In genomic region chr1:21599402-21599801, GRCh38 we compare ENCODE assay signal across 2 cellular contexts.
TF ChIP-seq lines count a peak whose summit lies in the region.

No MANE protein-coding gene starts in this region.

TF ChIP-seq in K562, 482 proteins besides CTCF, POLR2A, EP300 and RAD21:
- TF ChIP-seq, protein P1, sequence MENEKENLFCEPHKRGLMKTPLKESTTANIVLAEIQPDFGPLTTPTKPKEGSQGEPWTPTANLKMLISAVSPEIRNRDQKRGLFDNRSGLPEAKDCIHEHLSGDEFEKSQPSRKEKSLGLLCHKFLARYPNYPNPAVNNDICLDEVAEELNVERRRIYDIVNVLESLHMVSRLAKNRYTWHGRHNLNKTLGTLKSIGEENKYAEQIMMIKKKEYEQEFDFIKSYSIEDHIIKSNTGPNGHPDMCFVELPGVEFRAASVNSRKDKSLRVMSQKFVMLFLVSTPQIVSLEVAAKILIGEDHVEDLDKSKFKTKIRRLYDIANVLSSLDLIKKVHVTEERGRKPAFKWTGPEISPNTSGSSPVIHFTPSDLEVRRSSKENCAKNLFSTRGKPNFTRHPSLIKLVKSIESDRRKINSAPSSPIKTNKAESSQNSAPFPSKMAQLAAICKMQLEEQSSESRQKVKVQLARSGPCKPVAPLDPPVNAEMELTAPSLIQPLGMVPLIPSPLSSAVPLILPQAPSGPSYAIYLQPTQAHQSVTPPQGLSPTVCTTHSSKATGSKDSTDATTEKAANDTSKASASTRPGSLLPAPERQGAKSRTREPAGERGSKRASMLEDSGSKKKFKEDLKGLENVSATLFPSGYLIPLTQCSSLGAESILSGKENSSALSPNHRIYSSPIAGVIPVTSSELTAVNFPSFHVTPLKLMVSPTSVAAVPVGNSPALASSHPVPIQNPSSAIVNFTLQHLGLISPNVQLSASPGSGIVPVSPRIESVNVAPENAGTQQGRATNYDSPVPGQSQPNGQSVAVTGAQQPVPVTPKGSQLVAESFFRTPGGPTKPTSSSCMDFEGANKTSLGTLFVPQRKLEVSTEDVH (IDR thresholded peaks at IDR 0.05; ENCODE audit: low read depth, partially characterized antibody), result no peak
- TF ChIP-seq EHMT2 (IDR thresholded peaks at IDR 0.05) (no peak), POLR2G (IDR thresholded peaks at IDR 0.05; ENCODE audit: low read depth, low read length) (peak; percentile 45)

TF ChIP-seq in H1, 55 proteins besides CTCF, POLR2A, EP300 and RAD21:
- TF ChIP-seq SP1 (IDR thresholded peaks at IDR 0.05; ENCODE audit: low read depth, low read length) (no peak), ASH2L (IDR thresholded peaks at IDR 0.05; ENCODE audit: low read length) (no peak), FOSL1 (IDR thresholded peaks at IDR 0.05; ENCODE audit: insufficient read depth, low read depth, low read length) (no peak)
